9 cellular contexts compared by ENCODE assay signal in genomic region chr7:7802531-7802930, GRCh38.
"Had no signal": no experiment of that assay in that cellular context is flagged by ENCODE, and none has a peak within 500 bp of the region (broad histone marks: within the 10 kb centered on the region; RNA-seq: fewer than 3 reads in every experiment).

No MANE protein-coding gene starts in this region.

- H3K9ac ChIP-seq: GM23248 had no signal

- DNase-seq: GM23248, H9, HCEC 1CT, IMR-90, KG1 had no signal

- H3K4me3 Mint-ChIP-seq: H9 had no signal

- H3K4me3 ChIP-seq: GM23248, K562 had no signal

- ATAC-seq: K562 had no signal

- H3K27ac ChIP-seq: GM23248 had no signal

- H3K9me3 Mint-ChIP-seq: H9 had no signal

- H2AFZ ChIP-seq: GM23248 had no signal

- FAIRE-seq: H1, H54, HTR-8/SVneo, K562 had no signal
